ENCODE assay signal across 8 cellular contexts in genomic region chr10:63465293-63466167, GRCh38. TPM values are rescaled to one million over a fixed set of nuclear protein-coding genes. Genes with fewer than 3 reads are reported as not detected.
A peak's percentile ranks its signal among the peaks of the same experiment; 100 is the strongest.
DNase-seq lines count a peak whose midpoint lies in the region; ATAC-seq and TF ChIP-seq lines count a peak whose summit lies in the region.

Gene JMJD1C, minus strand, starts transcription at chr10:63465977. Its CDS starts 315 bp downstream, at chr10:63465662.

- H3K36me3 ChIP-seq in OCI-LY7 (ENCODE audit: insufficient read depth, low read length) (no peaks in the 10 kb centered on the region), mucosa of rectum (ENCODE audit: control insufficient read depth in 2 of 2, insufficient read depth in 2 of 2, low read length in 2 of 2) (no peaks in the 10 kb centered on the region)

- H3K9me3 ChIP-seq in OCI-LY7 (ENCODE audit: low read length): no peaks in the 10 kb centered on the region
- H3K9me3 ChIP-seq in mucosa of rectum (ENCODE audit: control insufficient read depth in 2 of 2, low read length in 2 of 2): no peaks in the 10 kb centered on the region

- peak; percentile 34; the same call in 1 of the 2 replicates for TF ChIP-seq CTCF in OCI-LY7 (conservative IDR thresholded peaks at IDR 0.05; ENCODE audit: low read length)

- H3K27ac ChIP-seq in OCI-LY7 (ENCODE audit: low read depth, low read length, poor library complexity, severe bottlenecking) (no peak within 1 kb of the TSS), mucosa of rectum (ENCODE audit: low read depth in 2 of 2, low read length in 2 of 2) (peak within 1 kb of the TSS; percentile 90)

- H3K79me2 ChIP-seq in OCI-LY7 (ENCODE audit: insufficient read depth, low read depth, low read length): peaks cover 14% of the 10 kb centered on the region; the same call in 1 of the 2 replicates

- H3K4me2 ChIP-seq in OCI-LY7 (ENCODE audit: low read length): peak within 1 kb of the TSS; percentile 85

- H3K9me2 ChIP-seq in OCI-LY7 (ENCODE audit: insufficient read depth, low read length): no peaks in the 10 kb centered on the region

- BruUV-seq in OCI-LY7 (replicated peaks; lab: Mats Ljungman, UMichigan): no TSS peak

- H4K20me1 ChIP-seq in OCI-LY7 (ENCODE audit: insufficient read depth, low read length): peaks cover 45% of the 10 kb centered on the region

- H3K4me3 ChIP-seq in OCI-LY7 (ENCODE audit: low read depth, low read length, poor library complexity, severe bottlenecking) (peak within 1 kb of the TSS; percentile 73), mucosa of rectum (ENCODE audit: low read length in 2 of 2) (peak within 1 kb of the TSS; percentile 81 to 92)

- POLR2A ChIA-PET in OCI-LY7 (lab: Charles Lee): interaction anchor here (0.8 kb wide), 1 partner anchor 196 kb away, joined by 4 read pairs; no protein-coding TSS in a partner anchor

- TF ChIP-seq POLR2A in erythroblast (IDR thresholded peaks at IDR 0.05; ENCODE audit: low read length): peak; percentile 63

- CTCF ChIA-PET in OCI-LY7 (lab: Charles Lee; ENCODE audit: unreplicated experiment): no interaction called here

- ATAC-seq in GM19351 (IDR thresholded peaks at IDR 0.05; ENCODE audit: unreplicated experiment) (peak; percentile 68), HG03520 (IDR thresholded peaks at IDR 0.05; ENCODE audit: unreplicated experiment) (peak; percentile 52)

- peak within 1 kb of the TSS; percentile 46; the same call in 1 of the 2 replicates for H2AFZ ChIP-seq in OCI-LY7 (ENCODE audit: low read length)

- peak; percentile 55 for DNase-seq in CMK (ENCODE audit: low read depth)
- peak; percentile 61 for DNase-seq in OCI-LY7 (ENCODE audit: low spot score)
- peak; percentile 73 for DNase-seq in activated T-cell treated with anti-CD3 and anti-CD28 coated beads, Interleukin-2, amount 50 U/mL, for 1 hour
- DNase-seq in erythroblast (lab: John Stamatoyannopoulos, UW): peak; percentile 91 to 93
- DNase-seq in stimulated activated CD8-positive, alpha-beta memory T cell treated with anti-CD3 and anti-CD28 coated beads, Interleukin-7, amount 100 ng/mL, for 24 hours (ENCODE audit: low read depth): peak; percentile 33

- peak within 1 kb of the TSS; percentile 88 to 92 for H3K9ac ChIP-seq in mucosa of rectum (ENCODE audit: low read depth in 1 of 2, low read length in 2 of 2)

- H3K4me1 ChIP-seq in OCI-LY7 (ENCODE audit: insufficient read depth, low read length, poor library complexity, severe bottlenecking) (peaks cover 7% of the 10 kb centered on the region), mucosa of rectum (ENCODE audit: control insufficient read depth in 2 of 2, insufficient read depth in 2 of 2, low read length in 2 of 2) (peaks cover 10 to 14% of the 10 kb centered on the region in 2 donors)

- no peaks in the 10 kb centered on the region for H3K27me3 ChIP-seq in mucosa of rectum (ENCODE audit: control insufficient read depth in 2 of 2, insufficient read depth in 2 of 2, low read length in 2 of 2)

- intact Hi-C loops in OCI-LY7 (cut with micrococcal nuclease; ENCODE audit: unreplicated experiment): loop anchor here (2.0 to 10.0 kb wide), 4 partner anchors 55 to 259 kb away; partner anchors contain the start of gene REEP3

RNA-seq across cellular contexts. Expression of gene JMJD1C, which starts in this region (rescaled TPM):
- total RNA-seq in OCI-LY7 (2014; rRNA removed; shearing (Covaris generic)): 99.2 and 104 TPM in 2 replicates
- 118 and 140 TPM in 2 replicates for total RNA-seq in OCI-LY7 (2022)

Comparison
In these comparisons a context has a peak if more than half of its experiments do, and no peak if none do; other contexts are left out.
1. DNase-seq: peak in every context shown above with its lines; median percentile 92 in erythroblast; 73 in activated T-cell treated with anti-CD3 and anti-CD28 coated beads, Interleukin-2, amount 50 U/mL, for 1 hour; 61 in OCI-LY7; 55 in CMK; 33 in stimulated activated CD8-positive, alpha-beta memory T cell treated with anti-CD3 and anti-CD28 coated beads, Interleukin-7, amount 100 ng/mL, for 24 hours.